2 cellular contexts compared by ENCODE assay signal in the genomic region with DNA sequence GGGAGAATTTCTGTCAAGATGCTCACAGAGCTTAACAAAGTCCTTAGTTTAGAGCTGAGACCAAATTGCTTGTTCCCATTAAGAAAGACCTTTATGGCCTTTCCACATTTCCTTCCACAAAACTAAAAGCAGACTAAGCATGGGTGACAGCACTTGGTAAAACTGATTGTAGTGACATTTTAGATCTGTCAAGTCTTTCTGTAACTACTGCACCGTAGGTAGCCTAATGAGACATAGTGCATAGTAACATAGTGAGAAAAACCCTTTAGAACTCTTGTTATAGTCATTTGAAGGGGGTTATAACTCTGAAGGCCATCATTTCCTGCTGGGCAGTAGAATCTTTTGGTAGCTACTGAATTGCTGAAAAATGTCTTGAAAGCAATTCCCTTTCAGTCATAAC.
A peak's percentile ranks its signal among the peaks of the same experiment; 100 is the strongest.
TF ChIP-seq lines count a peak whose summit lies in the region.

No MANE protein-coding gene starts in this region.

TF ChIP-seq in K562, 482 proteins besides CTCF, POLR2A, EP300 and RAD21 (continued from another document):
- TF ChIP-seq ZNF318 (IDR thresholded peaks at IDR 0.05; ENCODE audit: borderline replicate concordance in 1 of 2, low read depth in 1 of 2): no peak
- no peak for TF ChIP-seq FOXJ3 (CRISPR knock-in tag; IDR thresholded peaks at IDR 0.05)
- TF ChIP-seq HMBOX1 (IDR thresholded peaks at IDR 0.05): no peak
- TF ChIP-seq SRF (CRISPR knock-in tag; IDR thresholded peaks at IDR 0.05): no peak
- TF ChIP-seq BCOR (IDR thresholded peaks at IDR 0.05): no peak
- TF ChIP-seq ZNF124 (CRISPR knock-in tag; IDR thresholded peaks at IDR 0.05): no peak

TF ChIP-seq in neural cell, 6 proteins besides CTCF, POLR2A, EP300 and RAD21 (continued from another document):
- TF ChIP-seq, protein P1, sequence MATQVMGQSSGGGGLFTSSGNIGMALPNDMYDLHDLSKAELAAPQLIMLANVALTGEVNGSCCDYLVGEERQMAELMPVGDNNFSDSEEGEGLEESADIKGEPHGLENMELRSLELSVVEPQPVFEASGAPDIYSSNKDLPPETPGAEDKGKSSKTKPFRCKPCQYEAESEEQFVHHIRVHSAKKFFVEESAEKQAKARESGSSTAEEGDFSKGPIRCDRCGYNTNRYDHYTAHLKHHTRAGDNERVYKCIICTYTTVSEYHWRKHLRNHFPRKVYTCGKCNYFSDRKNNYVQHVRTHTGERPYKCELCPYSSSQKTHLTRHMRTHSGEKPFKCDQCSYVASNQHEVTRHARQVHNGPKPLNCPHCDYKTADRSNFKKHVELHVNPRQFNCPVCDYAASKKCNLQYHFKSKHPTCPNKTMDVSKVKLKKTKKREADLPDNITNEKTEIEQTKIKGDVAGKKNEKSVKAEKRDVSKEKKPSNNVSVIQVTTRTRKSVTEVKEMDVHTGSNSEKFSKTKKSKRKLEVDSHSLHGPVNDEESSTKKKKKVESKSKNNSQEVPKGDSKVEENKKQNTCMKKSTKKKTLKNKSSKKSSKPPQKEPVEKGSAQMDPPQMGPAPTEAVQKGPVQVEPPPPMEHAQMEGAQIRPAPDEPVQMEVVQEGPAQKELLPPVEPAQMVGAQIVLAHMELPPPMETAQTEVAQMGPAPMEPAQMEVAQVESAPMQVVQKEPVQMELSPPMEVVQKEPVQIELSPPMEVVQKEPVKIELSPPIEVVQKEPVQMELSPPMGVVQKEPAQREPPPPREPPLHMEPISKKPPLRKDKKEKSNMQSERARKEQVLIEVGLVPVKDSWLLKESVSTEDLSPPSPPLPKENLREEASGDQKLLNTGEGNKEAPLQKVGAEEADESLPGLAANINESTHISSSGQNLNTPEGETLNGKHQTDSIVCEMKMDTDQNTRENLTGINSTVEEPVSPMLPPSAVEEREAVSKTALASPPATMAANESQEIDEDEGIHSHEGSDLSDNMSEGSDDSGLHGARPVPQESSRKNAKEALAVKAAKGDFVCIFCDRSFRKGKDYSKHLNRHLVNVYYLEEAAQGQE (IDR thresholded peaks at IDR 0.05; ENCODE audit: borderline replicate concordance): peak; percentile 21
- peak; percentile 75 for TF ChIP-seq POLR2AphosphoS5 (IDR thresholded peaks at IDR 0.05)
